Comparison of ENCODE assay signal across 5 cellular contexts in the genomic region with DNA sequence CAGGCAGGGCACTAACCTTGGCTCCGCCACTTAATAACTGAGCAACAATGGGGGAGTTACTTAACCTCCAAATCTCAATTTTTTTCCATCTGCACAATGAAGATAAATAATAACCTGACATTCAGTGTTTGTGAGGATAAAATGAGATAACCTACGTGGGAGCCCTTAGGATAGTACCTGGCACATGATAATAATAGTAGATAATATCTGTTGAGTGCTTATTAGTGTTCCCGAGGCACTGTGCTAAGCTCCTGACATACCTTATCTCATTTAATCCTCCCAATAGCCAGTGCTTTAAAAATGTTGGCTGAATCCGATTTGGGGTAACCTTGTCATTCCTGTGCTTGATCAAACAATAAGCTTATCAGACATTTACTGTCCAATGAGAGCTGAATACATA.
"Had no signal": no experiment of that assay in that cellular context is flagged by ENCODE, and none has a peak within 500 bp of the region (broad histone marks: within the 10 kb centered on the region; RNA-seq: fewer than 3 reads in every experiment).

No MANE protein-coding gene starts in this region.

- H3K4me3 Mint-ChIP-seq: IgD-negative memory B cell had no signal

- H3K4me3 ChIP-seq: K562 had no signal

- H3K27ac ChIP-seq: HL-60 had no signal

- H3K4me1 Mint-ChIP-seq: IgD-negative memory B cell had no signal

- ATAC-seq: HepG2, K562 had no signal

- H3K27ac Mint-ChIP-seq: IgD-negative memory B cell had no signal

- H3K36me3 Mint-ChIP-seq: IgD-negative memory B cell had no signal

- H3K9me3 Mint-ChIP-seq: IgD-negative memory B cell had no signal

- H3K27me3 Mint-ChIP-seq: IgD-negative memory B cell had no signal

- DNase-seq: IMR-90 had no signal
